ENCODE assay signal across 19 cellular contexts in genomic region chr9:122252796-122253195, GRCh38. TPM values are rescaled to one million over a fixed set of nuclear protein-coding genes. Genes with fewer than 3 reads are reported as not detected.
A peak's percentile ranks its signal among the peaks of the same experiment; 100 is the strongest.
DNase-seq lines count a peak whose midpoint lies in the region; ATAC-seq and TF ChIP-seq lines count a peak whose summit lies in the region.
"Had no signal": no experiment of that assay in that cellular context is flagged by ENCODE, and none has a peak within 500 bp of the region (broad histone marks: within the 10 kb centered on the region; RNA-seq: fewer than 3 reads in every experiment).

No MANE protein-coding gene starts in this region.

- 54% methylated on average over 5 of the region's 5 CpGs for WGBS in right cardiac atrium

- H3K9me3 ChIP-seq in right cardiac atrium (ENCODE audit: control insufficient read depth, low read length) (no peaks in the 10 kb centered on the region), subcutaneous abdominal adipose tissue (ENCODE audit: control insufficient read depth in 5 of 5, low read length in 5 of 5) (no peaks in the 10 kb centered on the region)
- H3K9me3 ChIP-seq: neutrophil had no signal

- no peak for DNase-seq in Right ventricle myocardium inferior (ENCODE audit: missing footprints)
- DNase-seq in cardiac septum (ENCODE audit: low spot score), result no peak
- DNase-seq in dorsolateral prefrontal cortex, result no peak
- DNase-seq in right cardiac atrium, result no peak
- DNase-seq in CD14-positive monocyte (ENCODE audit: low spot score), result no peak
- no peak for DNase-seq in NCI-H69 (lab: John Stamatoyannopoulos, UW)
- DNase-seq in NK-92 (lab: John Stamatoyannopoulos, UW; ENCODE audit: unreplicated experiment), result no peak
- DNase-seq: activated CD4-positive, alpha-beta T cell treated with anti-CD3 and anti-CD28 coated beads for 48 hours; activated effector memory CD4-positive, alpha-beta T cell treated with Interleukin-2 at 50 U/mL for 16 hours; glutamatergic neuron; HFFc6; NCI-H1436; SHP77; T-cell had no signal

- peak; percentile 37 for ATAC-seq in Right ventricle myocardium inferior
- peak; percentile 40 to 87 for ATAC-seq in right cardiac atrium
- ATAC-seq: esophagus mucosa, T-cell had no signal

- intact Hi-C loops in Right ventricle myocardium inferior (cut with DNase I) (loop anchor here (5.0 kb wide), 1 partner anchor 55 kb away; no protein-coding TSS in a partner anchor), cardiac septum (cut with DNase I) (no loop called here), dorsolateral prefrontal cortex (cut with DNase I) (no loop called here), right cardiac atrium (cut with DNase I) (no loop called here), CD14-positive monocyte (cut with micrococcal nuclease) (no loop called here)

- no peaks in the 10 kb centered on the region for H3K9me3 Mint-ChIP-seq in CD14-positive monocyte
- H3K9me3 Mint-ChIP-seq: HFFc6, T-cell had no signal

- H3K36me3 Mint-ChIP-seq in CD14-positive monocyte, result peaks cover 66 to 84% of the 10 kb centered on the region in 2 donors

- H3K27me3 ChIP-seq in dorsolateral prefrontal cortex (no peaks in the 10 kb centered on the region), right cardiac atrium (ENCODE audit: control insufficient read depth, insufficient read depth) (no peaks in the 10 kb centered on the region), subcutaneous abdominal adipose tissue (ENCODE audit: control insufficient read depth in 5 of 5, insufficient read depth in 4 of 5, low read length in 5 of 5) (no peaks in the 10 kb centered on the region)
- H3K27me3 ChIP-seq: neutrophil had no signal

- H3K4me1 ChIP-seq in right cardiac atrium (ENCODE audit: control insufficient read depth, insufficient read depth, low read length) (peaks cover 4% of the 10 kb centered on the region), subcutaneous abdominal adipose tissue (ENCODE audit: control insufficient read depth in 5 of 5, insufficient read depth in 5 of 5, low read length in 5 of 5) (peaks cover 0 to 36% (median 0%) of the 10 kb centered on the region in 5 donors)

- H3K27ac Mint-ChIP-seq in CD14-positive monocyte, result no peak overlapping the region
- H3K27ac Mint-ChIP-seq: HFFc6, T-cell had no signal

- no peak overlapping the region for H3K4me3 Mint-ChIP-seq in CD14-positive monocyte
- H3K4me3 Mint-ChIP-seq: HFFc6 had no signal

- H3K4me3 ChIP-seq in dorsolateral prefrontal cortex, result no peak overlapping the region
- no peak overlapping the region for H3K4me3 ChIP-seq in right cardiac atrium (ENCODE audit: low read length)
- no peak overlapping the region for H3K4me3 ChIP-seq in subcutaneous abdominal adipose tissue (ENCODE audit: low read depth in 1 of 5, low read length in 5 of 5)

- H3K36me3 ChIP-seq in subcutaneous abdominal adipose tissue (ENCODE audit: control insufficient read depth in 5 of 5, insufficient read depth in 5 of 5, low read length in 5 of 5), result peaks cover 26 to 61% (median 33%) of the 10 kb centered on the region in 5 donors

- H3K4me1 Mint-ChIP-seq in CD14-positive monocyte, result no peaks in the 10 kb centered on the region

- no peak for TF ChIP-seq CTCF in dorsolateral prefrontal cortex (IDR thresholded peaks at IDR 0.05 in 54 of 56, conservative IDR thresholded peaks at IDR 0.05 in 2 of 56; ENCODE audit: low read depth in 1 of 56, partially characterized antibody in 56 of 56)
- no peak for TF ChIP-seq CTCF in CD14-positive monocyte (IDR thresholded peaks at IDR 0.05)

- H3K9ac ChIP-seq in subcutaneous abdominal adipose tissue (ENCODE audit: low read length in 5 of 5), result no peak overlapping the region

- no peaks in the 10 kb centered on the region for H3K27me3 Mint-ChIP-seq in CD14-positive monocyte (ENCODE audit: low read depth in 3 of 3)
- H3K27me3 Mint-ChIP-seq: T-cell had no signal

- H3K27ac ChIP-seq in dorsolateral prefrontal cortex, result peak overlapping the region in 43 of 59 donors; percentile 4 to 85 (median 61)
- no peak overlapping the region for H3K27ac ChIP-seq in right cardiac atrium (ENCODE audit: low read length)
- peak overlapping the region; percentile 27 for H3K27ac ChIP-seq in subcutaneous abdominal adipose tissue (ENCODE audit: low read depth, low read length)
- H3K27ac ChIP-seq: neutrophil had no signal

RNA-seq across cellular contexts. Expression of gene RBM18, which starts 11.8 kb away (rescaled TPM):
- 38.5 TPM for total RNA-seq in Right ventricle myocardium inferior
- total RNA-seq in cardiac septum, result 32.3 TPM
- 10 to 100 TPM; 14.1 to 43.0 (median 29.6) TPM for total RNA-seq in dorsolateral prefrontal cortex
- 10 to 100 TPM; 30.4 to 36.2 (median 33.2) TPM for total RNA-seq in right cardiac atrium
- 13.8 TPM for polyA plus RNA-seq in right cardiac atrium
- 10 to 100 TPM; 25.3 to 26.3 TPM for polyA plus RNA-seq in CD14-positive monocyte

RNA-seq across cellular contexts. Expression of gene MRRF, which starts 11.9 kb away (rescaled TPM):
- total RNA-seq in Right ventricle myocardium inferior (39.1 TPM), cardiac septum (35.9 TPM), dorsolateral prefrontal cortex (10 to 100 TPM; 21.9 to 44.0 (median 29.3) TPM), right cardiac atrium (10 to 100 TPM; 24.9 to 33.8 (median 28.7) TPM)
- polyA plus RNA-seq in right cardiac atrium (23.1 TPM), CD14-positive monocyte (10 to 100 TPM; 16.0 to 16.2 TPM)

RNA-seq across cellular contexts. Expression of gene LHX6, which starts 24.0 kb away (rescaled TPM):
- total RNA-seq in Right ventricle myocardium inferior, result 6.1 TPM
- total RNA-seq in cardiac septum, result 10.8 TPM
- total RNA-seq in dorsolateral prefrontal cortex, result 10 to 100 TPM in 95 of 120 experiments, 1 to 10 TPM in 25; 4.6 to 27.9 (median 13.8) TPM
- total RNA-seq in right cardiac atrium, result 1 to 10 TPM; 1.2 to 6.4 (median 1.8) TPM
- 2.9 TPM for polyA plus RNA-seq in right cardiac atrium
- not detected for polyA plus RNA-seq in CD14-positive monocyte
- total RNA-seq: A673, HFFc6, T-cell had no signal
- polyA plus RNA-seq: BJ had no signal
